In genomic region chr3:69833591-69833990, GRCh38 we compare ENCODE assay signal across 23 cellular contexts.
DNase-seq lines count a peak whose midpoint lies in the region; ATAC-seq, FAIRE-seq and TF ChIP-seq lines count a peak whose summit lies in the region.
"Had no signal": no experiment of that assay in that cellular context is flagged by ENCODE, and none has a peak within 500 bp of the region (broad histone marks: within the 10 kb centered on the region; RNA-seq: fewer than 3 reads in every experiment).

No MANE protein-coding gene starts in this region.

- H2BK20ac ChIP-seq in IMR-90 (ENCODE audit: low read depth, low read length) = no peak overlapping the region

- no peak overlapping the region for H2AK9ac ChIP-seq in IMR-90 (replicated peaks; ENCODE audit: low read depth, low read length, poor library complexity)

- BruUV-seq in HepG2 (replicated peaks; lab: Mats Ljungman, UMichigan) (no TSS peak), IMR-90 (replicated peaks; lab: Mats Ljungman, UMichigan) (no TSS peak), Panc1 (replicated peaks; lab: Mats Ljungman, UMichigan) (no TSS peak)

- no peak overlapping the region for H4K91ac ChIP-seq in IMR-90 (ENCODE audit: insufficient read depth, low read depth, low read length)

- no peak overlapping the region for H4K8ac ChIP-seq in IMR-90 (ENCODE audit: low read depth in 2 of 2, low read length in 2 of 2)

- peak overlapping the region; percentile 29; the same call in 1 of the 2 replicates for H2AK5ac ChIP-seq in IMR-90 (ENCODE audit: low read depth, low read length)

- H3K4me1 ChIP-seq in HepG2 (ENCODE audit: insufficient read depth, low read length) = no peaks in the 10 kb centered on the region
- H3K4me1 ChIP-seq in right lobe of liver = no peaks in the 10 kb centered on the region
- peaks cover 6% of the 10 kb centered on the region for H3K4me1 ChIP-seq in IMR-90 (ENCODE audit: control insufficient read depth, insufficient read depth, low read length)
- no peaks in the 10 kb centered on the region; the same call in 1 of the 2 replicates for H3K4me1 ChIP-seq in Panc1 (ENCODE audit: control insufficient read depth, insufficient read depth, low read length)

- no peak for DNase-seq in HepG2 (ENCODE audit: low spot score)
- no peak for DNase-seq in right lobe of liver
- no peak for DNase-seq in IMR-90
- DNase-seq in Panc1 (ENCODE audit: low read depth, low spot score) = no peak
- DNase-seq in activated CD8-positive, alpha-beta memory T cell treated with anti-CD3 and anti-CD28 coated beads, Interleukin-2, amount 50 U/mL, for 4 hours = no peak
- DNase-seq in stimulated activated CD4-positive, alpha-beta T cell treated with anti-CD3 and anti-CD28 coated beads, Interleukin-15, amount 100 ng/mL, for 24 hours = no peak
- DNase-seq: 8988T; ACHN; AML-193; BE2C; CD4-positive, alpha-beta T cell; CD8-positive, alpha-beta memory T cell; DMS79; EL; GDM1; H9 had no signal

- TF ChIP-seq RAD21 in HepG2 (CRISPR knock-in tag; IDR thresholded peaks at IDR 0.05) (no peak), IMR-90 (IDR thresholded peaks at IDR 0.05; ENCODE audit: low read length) (no peak)

- H3K4me3 ChIP-seq in HepG2 (replicated peaks in 1 of 3; ENCODE audit: insufficient read depth in 1 of 3, low read depth in 2 of 3, low read length in 3 of 3) (no peak overlapping the region), right lobe of liver (no peak overlapping the region), IMR-90 (ENCODE audit: insufficient read depth, low read depth, low read length) (no peak overlapping the region), Panc1 (ENCODE audit: low read depth in 2 of 2, low read length in 2 of 2) (no peak overlapping the region)
- H3K4me3 ChIP-seq: A549; BLaER1 treated with 17β-estradiol and CSF1 and Interleukin-3, amounts not matched to agents 10 nM and 100 nM; GM12878; GM23338 had no signal

- no peak overlapping the region for H2BK15ac ChIP-seq in IMR-90 (ENCODE audit: low read depth, low read length)

- H3K36me3 ChIP-seq in HepG2 (replicated peaks in 1 of 2; ENCODE audit: control insufficient read depth in 1 of 2, insufficient read depth in 2 of 2, low read length in 2 of 2) = no peaks in the 10 kb centered on the region
- H3K36me3 ChIP-seq in right lobe of liver = no peaks in the 10 kb centered on the region
- no peaks in the 10 kb centered on the region for H3K36me3 ChIP-seq in IMR-90 (ENCODE audit: control insufficient read depth, insufficient read depth, low read length)
- no peaks in the 10 kb centered on the region for H3K36me3 ChIP-seq in Panc1 (ENCODE audit: control insufficient read depth, insufficient read depth, low read length)
- H3K36me3 ChIP-seq: BE2C had no signal

- H2AFZ ChIP-seq in HepG2 (ENCODE audit: low read length) (no peak overlapping the region), IMR-90 (replicated peaks; ENCODE audit: low read length, poor library complexity) (no peak overlapping the region)
- H2AFZ ChIP-seq: GM23338 had no signal

- no peaks in the 10 kb centered on the region for H3K27me3 ChIP-seq in HepG2 (ENCODE audit: control insufficient read depth in 1 of 2, insufficient read depth in 2 of 2, low read length in 2 of 2)
- no peaks in the 10 kb centered on the region for H3K27me3 ChIP-seq in right lobe of liver
- H3K27me3 ChIP-seq in IMR-90 (ENCODE audit: control insufficient read depth, insufficient read depth, low read length) = no peaks in the 10 kb centered on the region
- H3K27me3 ChIP-seq in Panc1 (ENCODE audit: control insufficient read depth, insufficient read depth, low read length) = no peaks in the 10 kb centered on the region
- H3K27me3 ChIP-seq: BE2C; BLaER1 treated with 17β-estradiol and CSF1 and Interleukin-3, amounts not matched to agents 10 nM and 100 nM had no signal

- no peak overlapping the region for H3K27ac ChIP-seq in HepG2 (ENCODE audit: extremely low read length, insufficient read depth, low read length)
- H3K27ac ChIP-seq in right lobe of liver = no peak overlapping the region
- H3K27ac ChIP-seq in IMR-90 (ENCODE audit: insufficient read depth, low read length) = no peak overlapping the region
- no peak overlapping the region for H3K27ac ChIP-seq in Panc1 (ENCODE audit: low read length)
- H3K27ac ChIP-seq: A549 had no signal

- TF ChIP-seq POLR2A in HepG2 (IDR thresholded peaks at IDR 0.05; ENCODE audit: insufficient read depth in 1 of 2, low read depth in 2 of 2, low read length in 2 of 2) (no peak), right lobe of liver (IDR thresholded peaks at IDR 0.05) (no peak), IMR-90 (IDR thresholded peaks at IDR 0.05; ENCODE audit: low read depth, low read length) (no peak)

- peak overlapping the region; percentile 52; the same call in 1 of the 2 replicates for H3K18ac ChIP-seq in IMR-90 (ENCODE audit: low read depth, low read length)

- in situ Hi-C loops in HepG2 (cut with HindIII; ENCODE audit: extremely low pct_ligation_motif_present, low pct_unique_long_range_greater_than_20kb) (no loop called here), IMR-90 (cut with MboI; ENCODE audit: low sequenced_read_pairs) (no loop called here), Panc1 (cut with HindIII; ENCODE audit: low pct_unique_long_range_greater_than_20kb, low sequenced_read_pairs) (no loop called here)

- CTCF ChIA-PET in HepG2 (lab: Yijun Ruan, JAX; ENCODE audit: low intra/inter-chr PET ratio, low total read pairs) (no interaction called here), IMR-90 (lab: Yijun Ruan, JAX) (no interaction called here), Panc1 (lab: Charles Lee) (no interaction called here)

- H3K9me1 ChIP-seq in IMR-90 (ENCODE audit: insufficient read depth, low read length) = peaks cover 3% of the 10 kb centered on the region; the same call in 1 of the 2 replicates

- no peak overlapping the region for H3K14ac ChIP-seq in IMR-90 (replicated peaks; ENCODE audit: low read depth, low read length)

- no peak overlapping the region for H3K9ac ChIP-seq in HepG2 (ENCODE audit: insufficient read depth, low read depth, low read length)
- no peak overlapping the region for H3K9ac ChIP-seq in IMR-90 (ENCODE audit: low read depth, low read length)
- H3K9ac ChIP-seq: BLaER1 treated with 17β-estradiol and CSF1 and Interleukin-3, amounts not matched to agents 10 nM and 100 nM had no signal

- no peak overlapping the region for H3K56ac ChIP-seq in IMR-90 (ENCODE audit: extremely low read depth, insufficient read depth, low read length)

- no peak for FAIRE-seq in HepG2 (lab: Jason Lieb, UNC)
- FAIRE-seq: GM19239 had no signal

- no peaks in the 10 kb centered on the region for H3K79me2 ChIP-seq in HepG2 (ENCODE audit: insufficient read depth, low read length)

- no peak for TF ChIP-seq CTCF in HepG2 (CRISPR knock-in tag; IDR thresholded peaks at IDR 0.05)
- TF ChIP-seq CTCF in right lobe of liver (IDR thresholded peaks at IDR 0.05) = no peak
- TF ChIP-seq CTCF in IMR-90 (conservative IDR thresholded peaks at IDR 0.05; ENCODE audit: low read depth, low read length) = no peak
- TF ChIP-seq CTCF in Panc1 (IDR thresholded peaks at IDR 0.05) = no peak

- no peak overlapping the region for H2BK120ac ChIP-seq in IMR-90 (ENCODE audit: low read depth, low read length)

- POLR2A ChIA-PET in HepG2 (lab: Yijun Ruan, JAX) = no interaction called here
- POLR2A ChIA-PET in IMR-90 (lab: Charles Lee; ENCODE audit: unreplicated experiment) = no interaction called here
- POLR2A ChIA-PET in Panc1 (lab: Charles Lee) = no interaction called here

- H2BK5ac ChIP-seq in IMR-90 (ENCODE audit: low read depth, low read length, poor library complexity, severe bottlenecking) = no peak overlapping the region

- TF ChIP-seq EP300 in HepG2 (IDR thresholded peaks at IDR 0.05; ENCODE audit: low read depth in 2 of 2, low read length in 2 of 2) (no peak), HepG2 (CRISPR knock-in tag; IDR thresholded peaks at IDR 0.05; ENCODE audit: borderline replicate concordance) (no peak)

- no peak overlapping the region for H4K5ac ChIP-seq in IMR-90 (ENCODE audit: low read depth, low read length)

- no peak overlapping the region for H3K23ac ChIP-seq in IMR-90 (ENCODE audit: low read depth, low read length)

- no peaks in the 10 kb centered on the region for H4K20me1 ChIP-seq in HepG2 (ENCODE audit: insufficient read depth, low read length)
- H4K20me1 ChIP-seq in IMR-90 (ENCODE audit: insufficient read depth, low read length) = no peaks in the 10 kb centered on the region

- H3K79me1 ChIP-seq in IMR-90 (ENCODE audit: low read depth in 1 of 2, low read length in 2 of 2) = peaks cover 14 to 19% of the 10 kb centered on the region in 2 experiments

- no peaks in the 10 kb centered on the region; the same call in 1 of the 2 replicates for H3K9me3 ChIP-seq in HepG2 (ENCODE audit: low read length)
- no peaks in the 10 kb centered on the region for H3K9me3 ChIP-seq in right lobe of liver
- peaks cover 1% of the 10 kb centered on the region; the same call in 1 of the 2 replicates for H3K9me3 ChIP-seq in IMR-90 (ENCODE audit: control insufficient read depth, insufficient read depth, low read length)
- no peaks in the 10 kb centered on the region for H3K9me3 ChIP-seq in Panc1 (ENCODE audit: control insufficient read depth, insufficient read depth, low read depth, low read length)
- H3K9me3 ChIP-seq: A549, BE2C had no signal

- intact Hi-C loops in HepG2 (cut with micrococcal nuclease; ENCODE audit: unreplicated experiment) (no loop called here), right lobe of liver (cut with DNase I) (no loop called here), IMR-90 (cut with micrococcal nuclease) (no loop called here), Panc1 (cut with micrococcal nuclease; ENCODE audit: unreplicated experiment) (no loop called here)

- H3K4ac ChIP-seq in IMR-90 (ENCODE audit: low read depth, low read length) = no peak overlapping the region

- dilution Hi-C loops in IMR-90 (cut with HindIII; ENCODE audit: low sequenced_read_pairs, unreplicated experiment) = no loop called here

- ATAC-seq in HepG2 = no peak
- no peak for ATAC-seq in right lobe of liver
- ATAC-seq in IMR-90 (ENCODE audit: low read depth) = no peak
- 0 out of 2 replicates have a peak, but pooled peaks have one; percentile 26 for ATAC-seq in Panc1
- ATAC-seq in GM19324 (IDR thresholded peaks at IDR 0.05; ENCODE audit: low FRiP score, unreplicated experiment) = no peak
- ATAC-seq: A549, GM12878, GM23338, HCT116 had no signal

- no peak overlapping the region for H3K4me2 ChIP-seq in HepG2 (ENCODE audit: low read depth, low read length)
- no peak overlapping the region for H3K4me2 ChIP-seq in IMR-90 (ENCODE audit: low read depth, low read length)
- H3K4me2 ChIP-seq: A549; BLaER1 treated with 17β-estradiol and CSF1 and Interleukin-3, amounts not matched to agents 10 nM and 100 nM; GM23338 had no signal

TF ChIP-seq in HepG2, 621 proteins besides CTCF, POLR2A, EP300 and RAD21 (continues in another document):
- TF ChIP-seq FOXA1 (IDR thresholded peaks at IDR 0.05) = 0 out of 2 replicates have a peak, but pooled peaks have one; percentile 22
- TF ChIP-seq FOXA1 (CRISPR knock-in tag; IDR thresholded peaks at IDR 0.05) = no peak

TF ChIP-seq in IMR-90, 13 proteins besides CTCF, POLR2A, EP300 and RAD21 (continues in another document):
- TF ChIP-seq SMC3 (IDR thresholded peaks at IDR 0.05; ENCODE audit: low read depth, low read length) = no peak
- TF ChIP-seq CHD1 (IDR thresholded peaks at IDR 0.05; ENCODE audit: low read depth, low read length) = no peak
- TF ChIP-seq RFX5 (IDR thresholded peaks at IDR 0.05; ENCODE audit: low read depth, low read length) = no peak
- no peak for TF ChIP-seq MAZ (IDR thresholded peaks at IDR 0.05; ENCODE audit: borderline replicate concordance, low read depth, low read length)
- no peak for TF ChIP-seq NFE2L2 (IDR thresholded peaks at IDR 0.05; ENCODE audit: low read depth, low read length)
